In the genomic region with DNA sequence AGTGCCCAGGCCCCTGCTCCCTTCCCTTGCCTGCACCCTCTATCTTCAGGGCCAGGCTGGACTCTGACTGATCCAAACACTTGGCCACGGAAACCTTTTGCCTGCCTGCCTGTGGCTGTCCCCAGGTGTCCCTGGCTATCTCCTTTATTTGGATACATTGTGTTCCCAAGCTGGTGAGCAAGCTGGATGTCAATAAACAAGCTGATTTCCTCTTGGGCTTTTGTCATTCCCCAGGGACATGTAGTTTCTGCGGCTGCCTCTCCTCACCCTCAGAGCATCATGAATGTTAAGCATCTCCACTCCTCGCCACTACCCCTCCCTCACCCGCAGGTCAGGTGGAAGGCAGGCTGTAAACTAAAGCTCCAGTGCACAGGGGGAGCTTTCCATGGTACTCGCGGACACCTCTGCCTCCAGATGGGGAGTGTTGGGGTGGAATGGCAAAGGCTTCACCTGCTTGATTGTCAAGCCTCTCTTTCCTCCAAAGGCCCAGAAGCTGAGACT, we compare ENCODE assay signal across 16 cellular contexts. TPM values are rescaled to one million over a fixed set of nuclear protein-coding genes. Genes with fewer than 3 reads are reported as not detected.
DNase-seq lines count a peak whose midpoint lies in the region; ATAC-seq and TF ChIP-seq lines count a peak whose summit lies in the region.
"Had no signal": no experiment of that assay in that cellular context is flagged by ENCODE, and none has a peak within 500 bp of the region (broad histone marks: within the 10 kb centered on the region; RNA-seq: fewer than 3 reads in every experiment).

No MANE protein-coding gene starts in this region.

- H3K4me1 Mint-ChIP-seq in nephron progenitor cell: peaks cover 9% of the 10 kb centered on the region
- H3K4me1 Mint-ChIP-seq in activated T-helper 1 cell treated with anti-CD3 and anti-CD28 coated beads, Interleukin-12 subunit alpha, Interleukin-12 subunit beta, Interleukin-2, Interleukin-4 antibody, amounts not matched to agents 30 ng/mL and 10 ng/mL and 1 ng/mL, durations not matched to agents 14 hours and 24 hours and 36 hours (ENCODE audit: low read depth): peaks cover 16% of the 10 kb centered on the region
- no peaks in the 10 kb centered on the region for H3K4me1 Mint-ChIP-seq in effector memory CD8-positive, alpha-beta T cell (ENCODE audit: low read depth in 2 of 2)
- H3K4me1 Mint-ChIP-seq: nephron had no signal

- H3K9me3 Mint-ChIP-seq in nephron progenitor cell: no peaks in the 10 kb centered on the region
- no peaks in the 10 kb centered on the region for H3K9me3 Mint-ChIP-seq in activated T-helper 1 cell treated with anti-CD3 and anti-CD28 coated beads, Interleukin-12 subunit alpha, Interleukin-12 subunit beta, Interleukin-2, Interleukin-4 antibody, amounts not matched to agents 30 ng/mL and 10 ng/mL and 1 ng/mL, durations not matched to agents 14 hours and 24 hours and 36 hours
- no peaks in the 10 kb centered on the region for H3K9me3 Mint-ChIP-seq in effector memory CD8-positive, alpha-beta T cell
- H3K9me3 Mint-ChIP-seq: dendritic cell treated with granulocyte-macrophage colony-stimulating factor and Interleukin-4, amounts not matched to agents 40 ng/mL and 50 ng/mL, for 4 days; nephron had no signal

- intact Hi-C loops in activated T-helper 1 cell treated with anti-CD3 and anti-CD28 coated beads, Interleukin-12 subunit alpha, Interleukin-12 subunit beta, Interleukin-2, Interleukin-4 antibody, amounts not matched to agents 30 ng/mL and 10 ng/mL and 1 ng/mL, durations not matched to agents 14 hours and 24 hours and 36 hours (cut with micrococcal nuclease): no loop called here

- no peak overlapping the region for H3K27ac Mint-ChIP-seq in nephron progenitor cell
- no peak overlapping the region for H3K27ac Mint-ChIP-seq in activated T-helper 1 cell treated with anti-CD3 and anti-CD28 coated beads, Interleukin-12 subunit alpha, Interleukin-12 subunit beta, Interleukin-2, Interleukin-4 antibody, amounts not matched to agents 30 ng/mL and 10 ng/mL and 1 ng/mL, durations not matched to agents 14 hours and 24 hours and 36 hours
- no peak overlapping the region for H3K27ac Mint-ChIP-seq in effector memory CD8-positive, alpha-beta T cell
- H3K27ac Mint-ChIP-seq: dendritic cell treated with granulocyte-macrophage colony-stimulating factor and Interleukin-4, amounts not matched to agents 40 ng/mL and 50 ng/mL, for 4 days; nephron had no signal

- ATAC-seq in HG03175 (IDR thresholded peaks at IDR 0.05; ENCODE audit: unreplicated experiment) (peak; percentile 36), GM18867 (IDR thresholded peaks at IDR 0.05; ENCODE audit: unreplicated experiment) (no peak)
- ATAC-seq in effector memory CD8-positive, alpha-beta T cell (replicated peaks): no peak

- no peak for TF ChIP-seq CTCF in nephron progenitor cell (IDR thresholded peaks at IDR 0.05)

- H3K4me3 Mint-ChIP-seq in nephron progenitor cell: no peak overlapping the region
- no peak overlapping the region for H3K4me3 Mint-ChIP-seq in activated T-helper 1 cell treated with anti-CD3 and anti-CD28 coated beads, Interleukin-12 subunit alpha, Interleukin-12 subunit beta, Interleukin-2, Interleukin-4 antibody, amounts not matched to agents 30 ng/mL and 10 ng/mL and 1 ng/mL, durations not matched to agents 14 hours and 24 hours and 36 hours
- H3K4me3 Mint-ChIP-seq in effector memory CD8-positive, alpha-beta T cell: no peak overlapping the region
- H3K4me3 Mint-ChIP-seq: dendritic cell treated with granulocyte-macrophage colony-stimulating factor and Interleukin-4, amounts not matched to agents 40 ng/mL and 50 ng/mL, for 4 days; nephron had no signal

- peaks cover 28% of the 10 kb centered on the region for H3K27me3 Mint-ChIP-seq in nephron progenitor cell (ENCODE audit: low read depth, poor library complexity)
- peaks cover 5% of the 10 kb centered on the region for H3K27me3 Mint-ChIP-seq in activated T-helper 1 cell treated with anti-CD3 and anti-CD28 coated beads, Interleukin-12 subunit alpha, Interleukin-12 subunit beta, Interleukin-2, Interleukin-4 antibody, amounts not matched to agents 30 ng/mL and 10 ng/mL and 1 ng/mL, durations not matched to agents 14 hours and 24 hours and 36 hours (ENCODE audit: insufficient read depth)
- peaks cover 40 to 54% of the 10 kb centered on the region in 2 donors for H3K27me3 Mint-ChIP-seq in effector memory CD8-positive, alpha-beta T cell

- no peaks in the 10 kb centered on the region for H3K36me3 Mint-ChIP-seq in nephron progenitor cell (ENCODE audit: low read depth)
- H3K36me3 Mint-ChIP-seq in activated T-helper 1 cell treated with anti-CD3 and anti-CD28 coated beads, Interleukin-12 subunit alpha, Interleukin-12 subunit beta, Interleukin-2, Interleukin-4 antibody, amounts not matched to agents 30 ng/mL and 10 ng/mL and 1 ng/mL, durations not matched to agents 14 hours and 24 hours and 36 hours (ENCODE audit: low read depth): no peaks in the 10 kb centered on the region
- no peaks in the 10 kb centered on the region for H3K36me3 Mint-ChIP-seq in effector memory CD8-positive, alpha-beta T cell (ENCODE audit: insufficient read depth)

- DNase-seq in NCI-H1092 treated with DMSO at 0.1 percent for 48 hours (lab: John Stamatoyannopoulos, UW): peak; percentile 9
- DNase-seq in NCI-H1092 (lab: John Stamatoyannopoulos, UW): no peak
- DNase-seq in amniotic epithelial cell (ENCODE audit: low read depth): peak; percentile 4
- peak; percentile 32 for DNase-seq in nephron progenitor cell
- no peak for DNase-seq in activated T-helper 1 cell treated with anti-CD3 and anti-CD28 coated beads, Interleukin-12 subunit alpha, Interleukin-12 subunit beta, Interleukin-2, Interleukin-4 antibody, amounts not matched to agents 30 ng/mL and 10 ng/mL and 1 ng/mL, durations not matched to agents 14 hours and 24 hours and 36 hours (ENCODE audit: low spot score)
- no peak for DNase-seq in effector memory CD8-positive, alpha-beta T cell
- DNase-seq: activated CD8-positive, alpha-beta memory T cell treated with anti-CD3 and anti-CD28 coated beads, Interleukin-2, amount 50 U/mL, for 4 hours; DMS 273 treated with DMSO at 0.1 percent for 48 hours; NCI-H524 treated with DMSO at 0.1 percent for 48 hours; SJCRH30; thyroid gland had no signal

RNA-seq across cellular contexts. Expression of gene GHRHR, which starts 6.9 kb away (rescaled TPM):
- not detected in 2 replicates for total RNA-seq in activated T-helper 1 cell treated with anti-CD3 and anti-CD28 coated beads, Interleukin-12 subunit alpha, Interleukin-12 subunit beta, Interleukin-2, Interleukin-4 antibody, amounts not matched to agents 30 ng/mL and 10 ng/mL and 1 ng/mL, durations not matched to agents 14 hours and 24 hours and 36 hours
- total RNA-seq: fibroblast of villous mesenchyme, SJCRH30 had no signal

RNA-seq across cellular contexts. Expression of gene AQP1, which starts 59.0 kb away (rescaled TPM):
- total RNA-seq in activated T-helper 1 cell treated with anti-CD3 and anti-CD28 coated beads, Interleukin-12 subunit alpha, Interleukin-12 subunit beta, Interleukin-2, Interleukin-4 antibody, amounts not matched to agents 30 ng/mL and 10 ng/mL and 1 ng/mL, durations not matched to agents 14 hours and 24 hours and 36 hours: 0.12 and 0.13 TPM in 2 replicates

Comparison
In these comparisons a context has a peak if more than half of its experiments do, and no peak if none do; other contexts are left out.
1. DNase-seq: peak in NCI-H1092 treated with DMSO at 0.1 percent for 48 hours (single experiment), amniotic epithelial cell (single experiment) and nephron progenitor cell (single experiment); none in NCI-H1092 (single experiment), activated T-helper 1 cell treated with anti-CD3 and anti-CD28 coated beads, Interleukin-12 subunit alpha, Interleukin-12 subunit beta, Interleukin-2, Interleukin-4 antibody, amounts not matched to agents 30 ng/mL and 10 ng/mL and 1 ng/mL, durations not matched to agents 14 hours and 24 hours and 36 hours (single experiment) and effector memory CD8-positive, alpha-beta T cell (0 of 3).